8 cellular contexts compared by ENCODE assay signal in the genomic region with DNA sequence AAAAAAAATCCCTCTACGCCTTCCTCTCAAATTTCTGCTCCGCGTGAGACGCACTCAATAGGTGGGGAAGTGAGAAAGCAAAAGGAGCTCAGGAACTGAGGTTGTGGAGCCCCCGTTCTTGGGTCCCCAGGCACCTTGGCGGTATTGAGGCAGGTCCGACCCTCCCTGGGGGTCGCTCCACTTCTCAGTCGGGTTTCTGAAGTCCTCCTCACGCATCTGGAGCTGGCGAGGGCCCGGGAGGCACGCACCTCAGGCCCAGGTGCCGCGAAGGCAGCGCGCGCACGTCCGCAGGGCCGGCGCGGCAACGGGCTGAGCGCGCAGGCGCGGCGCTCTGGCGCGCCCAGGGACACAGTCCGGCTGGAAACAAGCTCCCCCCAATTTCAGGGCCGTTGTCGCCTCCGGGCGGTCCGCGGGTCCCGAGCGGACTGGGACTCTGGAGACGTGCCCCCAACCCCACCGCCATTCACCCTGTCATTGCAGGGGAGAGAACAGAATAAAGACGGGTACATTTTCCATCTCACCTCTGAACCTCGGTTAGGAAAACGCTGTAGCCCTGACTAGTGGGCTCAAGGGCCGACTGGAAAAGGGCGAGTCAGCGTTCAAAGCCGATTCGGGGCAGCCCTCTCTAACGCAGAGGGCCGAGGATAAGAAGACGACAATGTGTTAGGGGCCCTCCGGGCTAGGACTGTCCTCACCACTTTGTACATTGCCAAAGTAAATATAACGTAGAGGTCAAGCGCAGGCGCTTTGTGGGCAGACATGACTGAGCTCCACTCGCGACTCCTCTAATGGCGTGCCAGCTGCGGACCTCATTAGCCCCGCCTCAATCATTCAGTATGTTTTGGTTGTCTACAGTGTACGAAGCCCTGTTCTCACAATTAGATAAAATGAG. TPM values are rescaled to one million over a fixed set of nuclear protein-coding genes. Genes with fewer than 3 reads are reported as not detected.
DNase-seq lines count a peak whose midpoint lies in the region; ATAC-seq and TF ChIP-seq lines count a peak whose summit lies in the region.

A gene with protein sequence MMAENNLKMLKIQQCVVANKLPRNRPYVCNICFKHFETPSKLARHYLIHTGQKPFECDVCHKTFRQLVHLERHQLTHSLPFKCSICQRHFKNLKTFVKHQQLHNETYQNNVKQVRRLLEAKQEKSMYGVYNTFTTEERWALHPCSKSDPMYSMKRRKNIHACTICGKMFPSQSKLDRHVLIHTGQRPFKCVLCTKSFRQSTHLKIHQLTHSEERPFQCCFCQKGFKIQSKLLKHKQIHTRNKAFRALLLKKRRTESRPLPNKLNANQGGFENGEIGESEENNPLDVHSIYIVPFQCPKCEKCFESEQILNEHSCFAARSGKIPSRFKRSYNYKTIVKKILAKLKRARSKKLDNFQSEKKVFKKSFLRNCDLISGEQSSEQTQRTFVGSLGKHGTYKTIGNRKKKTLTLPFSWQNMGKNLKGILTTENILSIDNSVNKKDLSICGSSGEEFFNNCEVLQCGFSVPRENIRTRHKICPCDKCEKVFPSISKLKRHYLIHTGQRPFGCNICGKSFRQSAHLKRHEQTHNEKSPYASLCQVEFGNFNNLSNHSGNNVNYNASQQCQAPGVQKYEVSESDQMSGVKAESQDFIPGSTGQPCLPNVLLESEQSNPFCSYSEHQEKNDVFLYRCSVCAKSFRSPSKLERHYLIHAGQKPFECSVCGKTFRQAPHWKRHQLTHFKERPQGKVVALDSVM (minus strand): TSS at position 306 of the 892 bp plus-strand sequence. CDS start 4,853 bp downstream, outside the sequence.

- H3K36me3 ChIP-seq in BLaER1 (peaks cover 26% of the 10 kb centered on the region), duodenal mucosa (ENCODE audit: control insufficient read depth in 1 of 2, insufficient read depth in 2 of 2, low read length in 2 of 2) (peaks cover 0 to 4% of the 10 kb centered on the region in 2 donors), lower lobe of right lung (peaks cover 10% of the 10 kb centered on the region)

- CTCF ChIA-PET in activated CD4-positive, alpha-beta memory T cell treated with anti-CD3 and anti-CD28 coated beads, Interleukin-2, amount 10 ng/mL, durations not matched to agents 7 days and 5 days (lab: Charles Lee) = interaction anchor here (0.9 to 6.5 kb wide), 4 partner anchors 13 to 645 kb away, joined by 3 to 54 read pairs (median 4); partner anchors contain the start of genes AQR, NOP10 and NUTM1

- peaks cover 52% of the 10 kb centered on the region for H3K4me1 ChIP-seq in BLaER1
- peaks cover 22 to 24% of the 10 kb centered on the region in 2 donors for H3K4me1 ChIP-seq in duodenal mucosa (ENCODE audit: control insufficient read depth in 1 of 2, insufficient read depth in 2 of 2, low read length in 2 of 2)
- H3K4me1 ChIP-seq in lower lobe of right lung = peaks cover 35% of the 10 kb centered on the region

- no peaks in the 10 kb centered on the region for H3K9me3 Mint-ChIP-seq in activated CD4-positive, alpha-beta memory T cell treated with anti-CD3 and anti-CD28 coated beads, Interleukin-2, amount 10 ng/mL, durations not matched to agents 7 days and 5 days

- H4K20me1 ChIP-seq in BLaER1 = peaks cover 40% of the 10 kb centered on the region

- H3K9ac ChIP-seq in BLaER1 (peak within 1 kb of the TSS; percentile 95), duodenal mucosa (ENCODE audit: low read depth in 1 of 2, low read length in 2 of 2) (peak within 1 kb of the TSS; percentile 92 to 99)

- no peaks in the 10 kb centered on the region for H3K27me3 ChIP-seq in BLaER1
- no peaks in the 10 kb centered on the region for H3K27me3 ChIP-seq in duodenal mucosa (ENCODE audit: control insufficient read depth in 1 of 2, insufficient read depth in 2 of 2, low read length in 2 of 2)
- peaks cover 4% of the 10 kb centered on the region for H3K27me3 ChIP-seq in lower lobe of right lung (ENCODE audit: low read depth)

- H3K27me3 Mint-ChIP-seq in activated CD4-positive, alpha-beta memory T cell treated with anti-CD3 and anti-CD28 coated beads, Interleukin-2, amount 10 ng/mL, durations not matched to agents 7 days and 5 days = peaks cover 3% of the 10 kb centered on the region

- peak; percentile 71 for ATAC-seq in GM19328 (IDR thresholded peaks at IDR 0.05; ENCODE audit: unreplicated experiment)
- peak; percentile 57 for ATAC-seq in HG03469 (IDR thresholded peaks at IDR 0.05; ENCODE audit: unreplicated experiment)
- peak; percentile 98 to 99 for ATAC-seq in lower lobe of right lung

- peak within 1 kb of the TSS; percentile 96 for H3K27ac Mint-ChIP-seq in activated CD4-positive, alpha-beta memory T cell treated with anti-CD3 and anti-CD28 coated beads, Interleukin-2, amount 10 ng/mL, durations not matched to agents 7 days and 5 days

- H3K4me3 Mint-ChIP-seq in activated CD4-positive, alpha-beta memory T cell treated with anti-CD3 and anti-CD28 coated beads, Interleukin-2, amount 10 ng/mL, durations not matched to agents 7 days and 5 days = peak within 1 kb of the TSS; percentile 97

- no peak for TF ChIP-seq CTCF in lower lobe of right lung (IDR thresholded peaks at IDR 0.05)

- peaks cover 33% of the 10 kb centered on the region for H3K36me3 Mint-ChIP-seq in activated CD4-positive, alpha-beta memory T cell treated with anti-CD3 and anti-CD28 coated beads, Interleukin-2, amount 10 ng/mL, durations not matched to agents 7 days and 5 days (ENCODE audit: low read depth)

- H3K4me2 ChIP-seq in BLaER1 = peak within 1 kb of the TSS; percentile 98

- peaks cover 52% of the 10 kb centered on the region for H3K4me1 Mint-ChIP-seq in activated CD4-positive, alpha-beta memory T cell treated with anti-CD3 and anti-CD28 coated beads, Interleukin-2, amount 10 ng/mL, durations not matched to agents 7 days and 5 days

- H3K4me3 ChIP-seq in BLaER1 (peak within 1 kb of the TSS; percentile 88), duodenal mucosa (ENCODE audit: low read depth in 1 of 2, low read length in 2 of 2) (peak within 1 kb of the TSS; percentile 98), lower lobe of right lung (peak within 1 kb of the TSS; percentile 98)

- POLR2A ChIA-PET in activated CD4-positive, alpha-beta memory T cell treated with anti-CD3 and anti-CD28 coated beads, Interleukin-2, amount 10 ng/mL, durations not matched to agents 7 days and 5 days (lab: Charles Lee) = interaction anchor here (0.7 to 8.2 kb wide), 16 partner anchors 12 to 887 kb away, joined by 3 to 193 read pairs (median 4); partner anchors contain the start of genes AQR, DPH6, EMC4 and EMC7

- H3K9me3 ChIP-seq in BLaER1 (no peaks in the 10 kb centered on the region), duodenal mucosa (ENCODE audit: control insufficient read depth in 1 of 2, low read length in 2 of 2) (no peaks in the 10 kb centered on the region), lower lobe of right lung (no peaks in the 10 kb centered on the region)

- DNase-seq in NCI-H748 (lab: John Stamatoyannopoulos, UW; ENCODE audit: unreplicated experiment) (peak; percentile 77), lower lobe of right lung (peak; percentile 86)
- DNase-seq in activated CD4-positive, alpha-beta memory T cell treated with anti-CD3 and anti-CD28 coated beads, Interleukin-2, amount 10 ng/mL, durations not matched to agents 7 days and 5 days = peak; percentile 85
- DNase-seq in stimulated activated CD4-positive, alpha-beta T cell treated with anti-CD3 and anti-CD28 coated beads, TNF-alpha, amount 100 ng/mL, for 1 hour (ENCODE audit: low read depth in 3 of 3, low spot score in 1 of 3) = peak; percentile 42 to 80 (median 77)

- H3K27ac ChIP-seq in BLaER1 (peak within 1 kb of the TSS; percentile 94), duodenal mucosa (ENCODE audit: low read depth, low read length) (peak within 1 kb of the TSS; percentile 93), lower lobe of right lung (peak within 1 kb of the TSS; percentile 99)

- intact Hi-C loops in lower lobe of right lung (cut with DNase I) = no loop called here

RNA-seq across cellular contexts. Expression of the gene that starts here (rescaled TPM):
- 10 to 100 TPM; 36.2 to 40.8 TPM for total RNA-seq in activated CD4-positive, alpha-beta memory T cell treated with anti-CD3 and anti-CD28 coated beads, Interleukin-2, amount 10 ng/mL, durations not matched to agents 7 days and 5 days
- 29.7 TPM for total RNA-seq in lower lobe of right lung

Comparison
In these comparisons a context has a peak if more than half of its experiments do, and no peak if none do; other contexts are left out.
1. Peak in every context shown above with its lines: DNase-seq, ATAC-seq, H3K4me3 ChIP-seq and H3K27ac ChIP-seq.